8 cellular contexts compared by ENCODE assay signal in the genomic region with DNA sequence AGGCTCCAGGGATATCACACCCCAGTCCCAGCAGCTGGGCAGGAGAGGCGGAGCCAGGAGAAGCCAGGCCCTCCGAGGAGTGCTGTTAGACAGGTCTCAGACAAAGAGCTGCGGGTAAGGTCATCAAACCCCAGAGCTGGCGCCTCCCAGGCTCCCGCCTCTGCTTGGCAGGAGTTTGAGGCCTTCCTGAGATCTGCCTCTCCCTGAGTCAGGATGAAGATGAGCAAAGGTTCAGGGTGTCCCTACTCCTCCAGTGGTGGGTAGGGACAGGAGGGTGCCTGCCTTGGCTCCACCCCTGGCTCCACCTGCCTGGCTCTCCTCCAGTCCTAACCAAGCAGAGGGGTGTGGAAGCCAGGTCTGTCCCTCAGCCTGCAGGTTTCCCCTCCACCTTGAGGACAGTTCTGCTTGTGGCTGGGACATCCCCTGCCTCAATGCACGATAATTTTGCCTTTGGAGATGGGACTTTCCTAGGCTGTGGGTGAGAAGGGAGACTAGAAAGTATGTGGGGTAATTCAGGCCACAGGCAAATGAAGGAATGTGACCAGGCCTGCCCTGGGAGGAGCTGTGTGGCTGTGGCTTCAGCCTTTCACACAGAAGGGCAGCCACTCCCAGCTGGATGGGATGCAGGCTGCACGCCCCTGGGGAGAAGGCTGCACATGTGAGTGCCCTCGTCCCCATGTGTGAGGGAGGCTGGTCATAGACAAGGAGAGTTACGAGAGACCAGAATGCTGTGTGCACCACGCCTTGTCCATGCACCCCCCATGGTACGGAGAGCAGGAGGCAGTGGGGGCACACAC. TPM values are rescaled to one million over a fixed set of nuclear protein-coding genes. Genes with fewer than 3 reads are reported as not detected.
DNase-seq lines count a peak whose midpoint lies in the region; ATAC-seq, FAIRE-seq and TF ChIP-seq lines count a peak whose summit lies in the region.

No MANE protein-coding gene starts in this region.

- TF ChIP-seq POLR2A in GM12891 (IDR thresholded peaks at IDR 0.05; ENCODE audit: low read depth, low read length), result no peak

- no peak for DNase-seq in GM12891 (ENCODE audit: insufficient read length, low spot score)
- peak; percentile 43 for DNase-seq in NCI-H526 treated with DMSO at 0.1 percent for 48 hours (lab: John Stamatoyannopoulos, UW)
- DNase-seq in left lobe of liver (ENCODE audit: low spot score), result no peak
- no peak for DNase-seq in OCI-M1 (lab: John Stamatoyannopoulos, UW)
- DNase-seq in epidermal melanocyte (ENCODE audit: insufficient read length, low spot score), result no peak
- DNase-seq in NCI-H1092 (lab: John Stamatoyannopoulos, UW), result no peak
- no peak for DNase-seq in inferior parietal cortex (ENCODE audit: extremely low spot score)

- ATAC-seq in GM21737 (IDR thresholded peaks at IDR 0.05; ENCODE audit: unreplicated experiment) (peak; percentile 47), left lobe of liver (peak; percentile 47)

- FAIRE-seq in GM12891 (lab: Jason Lieb, UNC), result peak; percentile 98

TF ChIP-seq in GM12891, 5 proteins besides CTCF, POLR2A, EP300 and RAD21:
- TF ChIP-seq TAF1 (IDR thresholded peaks at IDR 0.05; ENCODE audit: low read depth, low read length) (no peak), POU2F2 (IDR thresholded peaks at IDR 0.05; ENCODE audit: low read depth, low read length) (peak; percentile 77; the same call in 1 of the 2 replicates), SPI1 (IDR thresholded peaks at IDR 0.05; ENCODE audit: low read depth, low read length) (peak; percentile 24; the same call in 1 of the 2 replicates)
TF ChIP-seq in GM12891: peak in this region for 2.

RNA-seq across cellular contexts. Expression of gene PLEKHG6, which starts 2.2 kb away (rescaled TPM):
- polyA plus RNA-seq in GM12891 (2012; ENCODE audit: low read depth, missing spikeins), result 3.2 TPM
- total RNA-seq in left lobe of liver, result 5.0 TPM

RNA-seq across cellular contexts. Expression of gene TNFRSF1A, which starts 29.1 kb away (rescaled TPM):
- polyA plus RNA-seq in GM12891 (2012; ENCODE audit: low read depth, missing spikeins), result 8.1 TPM
- 76.0 TPM for total RNA-seq in left lobe of liver
